1 cellular context compared by ENCODE assay signal in the genomic region with DNA sequence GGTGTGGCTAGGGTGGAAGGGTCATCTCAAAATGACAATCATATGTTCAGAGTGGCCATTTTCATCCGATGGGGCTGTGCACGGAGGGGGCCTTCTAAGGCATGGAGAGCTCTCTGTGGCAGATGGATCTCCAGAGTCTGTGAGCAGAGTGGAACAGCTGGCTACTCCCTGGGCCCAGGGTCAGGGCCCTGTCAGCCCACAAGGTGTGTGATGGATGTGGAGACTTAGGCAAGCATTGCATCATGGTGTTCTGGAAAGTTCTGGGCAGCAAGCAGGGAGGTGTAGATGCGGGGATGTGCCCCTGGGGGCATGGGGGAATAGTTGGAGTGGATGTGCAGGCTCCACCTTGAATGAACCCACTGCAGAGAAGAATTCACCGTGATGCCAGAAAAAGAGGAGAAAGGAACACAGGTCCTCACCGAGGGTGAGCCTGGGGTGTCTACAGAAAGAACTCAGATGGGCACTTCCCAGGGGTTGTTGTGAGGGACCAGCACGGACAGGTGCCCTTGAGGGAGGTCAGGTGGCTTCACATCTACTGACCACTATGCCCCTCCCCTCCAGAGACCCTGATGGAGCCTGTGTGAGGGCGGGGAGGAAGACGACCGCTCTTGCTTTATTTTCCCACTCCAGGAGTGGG.
A peak's percentile ranks its signal among the peaks of the same experiment; 100 is the strongest.
TF ChIP-seq lines count a peak whose summit lies in the region.

No MANE protein-coding gene starts in this region.

TF ChIP-seq in K562, 482 proteins besides CTCF, POLR2A, EP300 and RAD21:
- TF ChIP-seq, protein P1, sequence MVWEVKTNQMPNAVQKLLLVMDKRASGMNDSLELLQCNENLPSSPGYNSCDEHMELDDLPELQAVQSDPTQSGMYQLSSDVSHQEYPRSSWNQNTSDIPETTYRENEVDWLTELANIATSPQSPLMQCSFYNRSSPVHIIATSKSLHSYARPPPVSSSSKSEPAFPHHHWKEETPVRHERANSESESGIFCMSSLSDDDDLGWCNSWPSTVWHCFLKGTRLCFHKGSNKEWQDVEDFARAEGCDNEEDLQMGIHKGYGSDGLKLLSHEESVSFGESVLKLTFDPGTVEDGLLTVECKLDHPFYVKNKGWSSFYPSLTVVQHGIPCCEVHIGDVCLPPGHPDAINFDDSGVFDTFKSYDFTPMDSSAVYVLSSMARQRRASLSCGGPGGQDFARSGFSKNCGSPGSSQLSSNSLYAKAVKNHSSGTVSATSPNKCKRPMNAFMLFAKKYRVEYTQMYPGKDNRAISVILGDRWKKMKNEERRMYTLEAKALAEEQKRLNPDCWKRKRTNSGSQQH (CRISPR knock-in tag; IDR thresholded peaks at IDR 0.05) = no peak
- no peak for TF ChIP-seq ZNF140 (CRISPR knock-in tag; IDR thresholded peaks at IDR 0.05)
- TF ChIP-seq TAL1 (IDR thresholded peaks at IDR 0.05) = no peak
- TF ChIP-seq MEIS2 (IDR thresholded peaks at IDR 0.05; ENCODE audit: partially characterized antibody) = peak; percentile 45
- TF ChIP-seq, protein P2, sequence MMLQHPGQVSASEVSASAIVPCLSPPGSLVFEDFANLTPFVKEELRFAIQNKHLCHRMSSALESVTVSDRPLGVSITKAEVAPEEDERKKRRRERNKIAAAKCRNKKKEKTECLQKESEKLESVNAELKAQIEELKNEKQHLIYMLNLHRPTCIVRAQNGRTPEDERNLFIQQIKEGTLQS (IDR thresholded peaks at IDR 0.05) = peak; percentile 43; the same call in 1 of the 2 replicates
- TF ChIP-seq, protein P2 (CRISPR knock-in tag; conservative IDR thresholded peaks at IDR 0.05) = no peak
- peak; percentile 63 for TF ChIP-seq CEBPG (CRISPR knock-in tag; IDR thresholded peaks at IDR 0.05)
- peak in 1 of 2 experiments; percentile 62; a peak in 2 of 4 replicates for TF ChIP-seq CEBPG (tag; conservative IDR thresholded peaks at IDR 0.05 in 1 of 2, IDR thresholded peaks at IDR 0.05 in 1 of 2)
- no peak for TF ChIP-seq ZNF165 (CRISPR knock-in tag; IDR thresholded peaks at IDR 0.05; ENCODE audit: borderline replicate concordance)
- TF ChIP-seq, protein P3, sequence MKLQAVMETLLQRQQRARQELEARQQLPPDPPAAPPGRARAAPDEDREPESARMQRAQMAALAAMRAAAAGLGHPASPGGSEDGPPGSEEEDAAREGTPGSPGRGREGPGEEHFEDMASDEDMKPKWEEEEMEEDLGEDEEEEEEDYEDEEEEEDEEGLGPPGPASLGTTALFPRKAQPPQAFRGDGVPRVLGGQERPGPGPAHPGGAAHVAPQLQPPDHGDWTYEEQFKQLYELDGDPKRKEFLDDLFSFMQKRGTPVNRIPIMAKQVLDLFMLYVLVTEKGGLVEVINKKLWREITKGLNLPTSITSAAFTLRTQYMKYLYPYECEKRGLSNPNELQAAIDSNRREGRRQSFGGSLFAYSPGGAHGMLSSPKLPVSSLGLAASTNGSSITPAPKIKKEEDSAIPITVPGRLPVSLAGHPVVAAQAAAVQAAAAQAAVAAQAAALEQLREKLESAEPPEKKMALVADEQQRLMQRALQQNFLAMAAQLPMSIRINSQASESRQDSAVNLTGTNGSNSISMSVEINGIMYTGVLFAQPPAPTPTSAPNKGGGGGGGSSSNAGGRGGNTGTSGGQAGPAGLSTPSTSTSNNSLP (IDR thresholded peaks at IDR 0.05; ENCODE audit: borderline replicate concordance, low read depth, low read length) = no peak
- TF ChIP-seq, protein P4, sequence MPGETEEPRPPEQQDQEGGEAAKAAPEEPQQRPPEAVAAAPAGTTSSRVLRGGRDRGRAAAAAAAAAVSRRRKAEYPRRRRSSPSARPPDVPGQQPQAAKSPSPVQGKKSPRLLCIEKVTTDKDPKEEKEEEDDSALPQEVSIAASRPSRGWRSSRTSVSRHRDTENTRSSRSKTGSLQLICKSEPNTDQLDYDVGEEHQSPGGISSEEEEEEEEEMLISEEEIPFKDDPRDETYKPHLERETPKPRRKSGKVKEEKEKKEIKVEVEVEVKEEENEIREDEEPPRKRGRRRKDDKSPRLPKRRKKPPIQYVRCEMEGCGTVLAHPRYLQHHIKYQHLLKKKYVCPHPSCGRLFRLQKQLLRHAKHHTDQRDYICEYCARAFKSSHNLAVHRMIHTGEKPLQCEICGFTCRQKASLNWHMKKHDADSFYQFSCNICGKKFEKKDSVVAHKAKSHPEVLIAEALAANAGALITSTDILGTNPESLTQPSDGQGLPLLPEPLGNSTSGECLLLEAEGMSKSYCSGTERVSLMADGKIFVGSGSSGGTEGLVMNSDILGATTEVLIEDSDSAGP (CRISPR knock-in tag; IDR thresholded peaks at IDR 0.05) = no peak
- TF ChIP-seq SIN3B (IDR thresholded peaks at IDR 0.05; ENCODE audit: low read depth) = no peak
- TF ChIP-seq, protein P5, sequence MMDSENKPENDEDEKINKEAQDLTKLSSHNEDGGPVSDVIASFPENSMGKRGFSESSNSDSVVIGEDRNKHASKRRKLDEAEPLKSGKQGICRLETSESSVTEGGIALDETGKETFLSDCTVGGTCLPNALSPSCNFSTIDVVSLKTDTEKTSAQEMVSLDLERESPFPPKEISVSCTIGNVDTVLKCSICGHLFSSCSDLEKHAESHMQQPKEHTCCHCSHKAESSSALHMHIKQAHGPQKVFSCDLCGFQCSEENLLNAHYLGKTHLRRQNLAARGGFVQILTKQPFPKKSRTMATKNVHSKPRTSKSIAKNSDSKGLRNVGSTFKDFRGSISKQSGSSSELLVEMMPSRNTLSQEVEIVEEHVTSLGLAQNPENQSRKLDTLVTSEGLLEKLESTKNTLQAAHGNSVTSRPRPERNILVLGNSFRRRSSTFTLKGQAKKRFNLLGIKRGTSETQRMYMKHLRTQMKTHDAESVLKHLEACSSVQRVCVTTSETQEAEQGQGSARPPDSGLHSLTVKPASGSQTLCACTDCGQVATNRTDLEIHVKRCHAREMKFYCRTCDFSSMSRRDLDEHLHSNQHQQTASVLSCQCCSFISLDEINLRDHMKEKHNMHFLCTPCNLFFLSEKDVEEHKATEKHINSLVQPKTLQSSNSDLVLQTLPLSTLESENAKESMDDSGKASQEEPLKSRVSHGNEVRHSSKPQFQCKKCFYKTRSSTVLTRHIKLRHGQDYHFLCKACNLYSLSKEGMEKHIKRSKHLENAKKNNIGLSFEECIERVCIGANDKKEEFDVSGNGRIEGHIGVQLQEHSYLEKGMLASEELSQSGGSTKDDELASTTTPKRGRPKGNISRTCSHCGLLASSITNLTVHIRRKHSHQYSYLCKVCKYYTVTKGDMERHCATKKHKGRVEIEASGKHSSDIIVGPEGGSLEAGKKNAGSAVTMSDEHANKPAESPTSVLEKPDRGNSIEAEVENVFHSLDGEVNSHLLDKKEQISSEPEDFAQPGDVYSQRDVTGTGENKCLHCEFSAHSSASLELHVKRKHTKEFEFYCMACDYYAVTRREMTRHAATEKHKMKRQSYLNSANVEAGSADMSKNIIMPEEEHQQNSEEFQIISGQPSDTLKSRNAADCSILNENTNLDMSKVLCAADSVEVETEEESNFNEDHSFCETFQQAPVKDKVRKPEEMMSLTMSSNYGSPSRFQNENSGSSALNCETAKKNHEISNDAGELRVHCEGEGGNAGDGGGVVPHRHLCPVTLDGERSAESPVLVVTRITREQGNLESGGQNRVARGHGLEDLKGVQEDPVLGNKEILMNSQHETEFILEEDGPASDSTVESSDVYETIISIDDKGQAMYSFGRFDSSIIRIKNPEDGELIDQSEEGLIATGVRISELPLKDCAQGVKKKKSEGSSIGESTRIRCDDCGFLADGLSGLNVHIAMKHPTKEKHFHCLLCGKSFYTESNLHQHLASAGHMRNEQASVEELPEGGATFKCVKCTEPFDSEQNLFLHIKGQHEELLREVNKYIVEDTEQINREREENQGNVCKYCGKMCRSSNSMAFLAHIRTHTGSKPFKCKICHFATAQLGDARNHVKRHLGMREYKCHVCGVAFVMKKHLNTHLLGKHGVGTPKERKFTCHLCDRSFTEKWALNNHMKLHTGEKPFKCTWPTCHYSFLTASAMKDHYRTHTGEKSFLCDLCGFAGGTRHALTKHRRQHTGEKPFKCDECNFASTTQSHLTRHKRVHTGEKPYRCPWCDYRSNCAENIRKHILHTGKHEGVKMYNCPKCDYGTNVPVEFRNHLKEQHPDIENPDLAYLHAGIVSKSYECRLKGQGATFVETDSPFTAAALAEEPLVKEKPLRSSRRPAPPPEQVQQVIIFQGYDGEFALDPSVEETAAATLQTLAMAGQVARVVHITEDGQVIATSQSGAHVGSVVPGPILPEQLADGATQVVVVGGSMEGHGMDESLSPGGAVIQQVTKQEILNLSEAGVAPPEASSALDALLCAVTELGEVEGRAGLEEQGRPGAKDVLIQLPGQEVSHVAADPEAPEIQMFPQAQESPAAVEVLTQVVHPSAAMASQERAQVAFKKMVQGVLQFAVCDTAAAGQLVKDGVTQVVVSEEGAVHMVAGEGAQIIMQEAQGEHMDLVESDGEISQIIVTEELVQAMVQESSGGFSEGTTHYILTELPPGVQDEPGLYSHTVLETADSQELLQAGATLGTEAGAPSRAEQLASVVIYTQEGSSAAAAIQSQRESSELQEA (IDR thresholded peaks at IDR 0.05; ENCODE audit: low read depth) = no peak
